8 cellular contexts compared by ENCODE assay signal in the genomic region with DNA sequence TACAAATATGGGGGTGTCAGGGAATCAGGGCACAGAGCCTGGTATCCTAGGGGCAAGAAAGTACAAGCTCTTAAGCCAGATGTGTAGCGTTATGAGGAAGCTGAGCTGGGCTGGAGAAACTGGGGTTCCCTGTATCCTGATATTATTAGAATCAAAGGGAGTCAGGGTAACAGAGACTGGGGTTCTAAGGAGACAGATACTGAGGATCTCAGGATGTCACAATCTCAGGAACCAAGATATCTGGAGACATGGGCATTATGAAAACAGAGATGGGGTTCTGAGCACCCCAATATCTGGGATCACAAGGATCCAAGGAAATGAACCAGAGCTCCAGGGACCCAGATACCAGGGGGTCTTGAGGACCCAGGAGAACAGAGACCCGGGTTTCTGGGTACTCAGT. TPM values are rescaled to one million over a fixed set of nuclear protein-coding genes. Genes with fewer than 3 reads are reported as not detected.
DNase-seq lines count a peak whose midpoint lies in the region; ATAC-seq and TF ChIP-seq lines count a peak whose summit lies in the region.

No MANE protein-coding gene starts in this region.

- no peaks in the 10 kb centered on the region for H3K9me3 Mint-ChIP-seq in Caco-2 (ENCODE audit: unreplicated experiment)

- H3K4me1 ChIP-seq in Caco-2 (peaks cover 42% of the 10 kb centered on the region), RWPE2 (ENCODE audit: insufficient read depth, poor library complexity, severe bottlenecking) (peaks cover 15% of the 10 kb centered on the region), ovary (ENCODE audit: insufficient read depth) (peaks cover 19% of the 10 kb centered on the region)

- no peak for TF ChIP-seq POLR2A in ovary (IDR thresholded peaks at IDR 0.05)

- POLR2A ChIA-PET in Caco-2 (lab: Charles Lee): interaction anchor here (0.9 kb wide), 1 partner anchor 25 kb away, joined by 4 read pairs; no protein-coding TSS in a partner anchor

- H3K9me3 ChIP-seq in Caco-2: no peaks in the 10 kb centered on the region
- H3K9me3 ChIP-seq in RWPE2 (ENCODE audit: severe bottlenecking): no peaks in the 10 kb centered on the region
- H3K9me3 ChIP-seq in ovary: no peaks in the 10 kb centered on the region

- no peaks in the 10 kb centered on the region for H3K27me3 Mint-ChIP-seq in Caco-2 (ENCODE audit: insufficient read depth, unreplicated experiment)

- CTCF ChIA-PET in Caco-2 (lab: Charles Lee): interaction anchor here (0.5 to 1.6 kb wide), 5 partner anchors 19 to 61 kb away, joined by 3 to 7 read pairs (median 3); no protein-coding TSS in a partner anchor

- H3K4me3 ChIP-seq in Caco-2 (ENCODE audit: low read depth, low read length): peak overlapping the region; percentile 61
- H3K4me3 ChIP-seq in RWPE2 (ENCODE audit: severe bottlenecking): peak overlapping the region; percentile 97
- H3K4me3 ChIP-seq in epithelial cell of proximal tubule (ENCODE audit: low read depth, low read length): peak overlapping the region; percentile 87
- H3K4me3 ChIP-seq in ovary: peak overlapping the region; percentile 64

- peak overlapping the region; percentile 72 for H3K4me3 Mint-ChIP-seq in Caco-2 (ENCODE audit: unreplicated experiment)

- H3K27me3 ChIP-seq in Caco-2 (replicated peaks; ENCODE audit: control insufficient read depth, insufficient read depth, low read length) (no peaks in the 10 kb centered on the region), RWPE2 (ENCODE audit: insufficient read depth, poor library complexity, severe bottlenecking) (no peaks in the 10 kb centered on the region), ovary (no peaks in the 10 kb centered on the region)

- peaks cover 20% of the 10 kb centered on the region for H3K4me1 Mint-ChIP-seq in Caco-2 (ENCODE audit: low read depth, unreplicated experiment)

- H3K36me3 ChIP-seq in Caco-2 (ENCODE audit: control insufficient read depth, insufficient read depth, low read length) (no peaks in the 10 kb centered on the region; the same call in 1 of the 2 replicates), RWPE2 (ENCODE audit: low read depth) (peaks cover 32% of the 10 kb centered on the region), ovary (no peaks in the 10 kb centered on the region)

- H3K36me3 Mint-ChIP-seq in Caco-2 (ENCODE audit: insufficient read depth, unreplicated experiment): peaks cover 28% of the 10 kb centered on the region

- ATAC-seq in RWPE2 (ENCODE audit: low read depth): no peak
- ATAC-seq in HG02623 (IDR thresholded peaks at IDR 0.05; ENCODE audit: unreplicated experiment): no peak
- ATAC-seq in GM18907 (IDR thresholded peaks at IDR 0.05; ENCODE audit: unreplicated experiment): no peak

- BruUV-seq in Caco-2 (replicated peaks; lab: Mats Ljungman, UMichigan): TSS peak; percentile 52

- peak overlapping the region; percentile 96 for H3K27ac ChIP-seq in RWPE2 (ENCODE audit: poor library complexity, severe bottlenecking)
- peak overlapping the region; percentile 82 to 85 for H3K27ac ChIP-seq in ovary

- TF ChIP-seq CTCF in Caco-2 (IDR thresholded peaks at IDR 0.05; ENCODE audit: insufficient read depth in 1 of 2, low read depth in 1 of 2, low read length in 1 of 2, severe bottlenecking in 1 of 2, unreplicated experiment in 1 of 2): no peak
- no peak for TF ChIP-seq CTCF in RWPE2 (IDR thresholded peaks at IDR 0.05; ENCODE audit: poor library complexity, severe bottlenecking)
- TF ChIP-seq CTCF in epithelial cell of proximal tubule (conservative IDR thresholded peaks at IDR 0.05; ENCODE audit: low read depth, low read length): no peak
- no peak for TF ChIP-seq CTCF in ovary (IDR thresholded peaks at IDR 0.05)

- no peak for DNase-seq in Caco-2
- no peak for DNase-seq in RWPE2 (ENCODE audit: low spot score)
- DNase-seq in epithelial cell of proximal tubule (ENCODE audit: low read depth): no peak
- DNase-seq in ovary: no peak
- DNase-seq in cerebellar cortex (ENCODE audit: low spot score): no peak
- no peak for DNase-seq in stimulated activated CD4-positive, alpha-beta T cell treated with anti-CD3 and anti-CD28 coated beads, Interleukin-15, amount 100 ng/mL, for 24 hours

- H3K27ac Mint-ChIP-seq in Caco-2 (ENCODE audit: unreplicated experiment): peak overlapping the region; percentile 48

- no peak for TF ChIP-seq EP300 in ovary (IDR thresholded peaks at IDR 0.05)

- intact Hi-C loops in Caco-2 (cut with micrococcal nuclease; ENCODE audit: unreplicated experiment): no loop called here
- intact Hi-C loops in ovary (cut with DNase I): no loop called here

- WGBS in ovary, 3 donors: 66 to 73% (median 71%) methylated on average over 2 of the region's 2 CpGs

RNA-seq across cellular contexts. Expression of gene BCL3, which starts 0.8 kb away (rescaled TPM):
- total RNA-seq in Caco-2 (2022) (15.5 and 21.3 TPM in 2 replicates), epithelial cell of proximal tubule (32.4 and 49.3 TPM in 2 replicates), ovary (100 to 1,000 TPM in 2 of 7 donors, 10 to 100 TPM in 5; 17.8 to 141 (median 50.7) TPM)
- 10 to 100 TPM in 1 of 2 donors, 1 to 10 TPM in 1; 3.2 to 43.4 TPM for polyA plus RNA-seq in ovary

RNA-seq across cellular contexts. Expression of gene CBLC, which starts 28.4 kb away (rescaled TPM):
- total RNA-seq in Caco-2 (2022) (42.3 and 43.6 TPM in 2 replicates), epithelial cell of proximal tubule (16.1 and 27.2 TPM in 2 replicates), ovary (10 to 100 TPM in 1 of 7 donors, 1 to 10 TPM in 3, under 1 TPM in 1, not detected in 2; 0.46 to 10.3 (median 2.2) TPM)
- polyA plus RNA-seq in ovary: under 1 TPM in 1 of 2 donors, not detected in 1; 0.08 TPM

RNA-seq across cellular contexts. Expression of gene CEACAM16, which starts 50.4 kb away (rescaled TPM):
- total RNA-seq in Caco-2 (2022): not detected in 2 replicates
- total RNA-seq in epithelial cell of proximal tubule: not detected in 2 replicates
- total RNA-seq in ovary: not detected
- polyA plus RNA-seq in ovary: not detected

RNA-seq across cellular contexts. Expression of gene BCAM, which starts 59.6 kb away (rescaled TPM):
- total RNA-seq in Caco-2 (2022) (230 and 244 TPM in 2 replicates), epithelial cell of proximal tubule (7.7 and 27.7 TPM in 2 replicates), ovary (100 to 1,000 TPM in 2 of 7 donors, 10 to 100 TPM in 5; 18.4 to 419 (median 87.0) TPM)
- 10 to 100 TPM in 1 of 2 donors, 1 to 10 TPM in 1; 9.7 to 62.0 TPM for polyA plus RNA-seq in ovary
